ENCODE assay signal across 20 cellular contexts in genomic region chr14:35317820-35318219, GRCh38. TPM values are rescaled to one million over a fixed set of nuclear protein-coding genes. Genes with fewer than 3 reads are reported as not detected.
DNase-seq lines count a peak whose midpoint lies in the region; ATAC-seq lines count a peak whose summit lies in the region.
"Had no signal": no experiment of that assay in that cellular context is flagged by ENCODE, and none has a peak within 500 bp of the region (broad histone marks: within the 10 kb centered on the region; RNA-seq: fewer than 3 reads in every experiment).

No MANE protein-coding gene starts in this region.

- no peak for DNase-seq in activated T-cell treated with anti-CD3 and anti-CD28 coated beads, Interleukin-2, amount 50 U/mL, for 24 hours
- DNase-seq in activated T-cell treated with anti-CD3 and anti-CD28 coated beads for 4 hours, result no peak
- DNase-seq in activated naive CD8-positive, alpha-beta T cell treated with anti-CD3 and anti-CD28 coated beads for 36 hours, result no peak
- DNase-seq in stimulated activated naive CD8-positive, alpha-beta T cell treated with anti-CD3 and anti-CD28 coated beads, Interleukin-15, Interleukin-2, amounts not matched to agents 100 U/mL and 50 U/mL, for 24 hours, result no peak
- no peak for DNase-seq in stimulated activated effector memory CD8-positive, alpha-beta T cell treated with anti-CD3 and anti-CD28 coated beads, Interleukin-12 subunit alpha, Interleukin-12 subunit beta, amount 100 ng/mL, for 72 hours (ENCODE audit: low spot score in 2 of 2)
- DNase-seq in caudate nucleus (lab: John Stamatoyannopoulos, UW), result no peak
- DNase-seq: AML-193; Caco-2; Calu3; CD4-positive, alpha-beta T cell; CD8-positive, alpha-beta T cell; DMS79 treated with DMSO at 0.1 percent for 48 hours; GF-D8 had no signal

- H3K36me3 Mint-ChIP-seq in activated T-cell treated with anti-CD3 and anti-CD28 coated beads, Interleukin-2, amount 50 U/mL, for 24 hours (ENCODE audit: low read depth), result peaks cover 76% of the 10 kb centered on the region
- H3K36me3 Mint-ChIP-seq in activated naive CD8-positive, alpha-beta T cell, result peaks cover 6% of the 10 kb centered on the region
- peaks cover 27% of the 10 kb centered on the region for H3K36me3 Mint-ChIP-seq in activated naive CD8-positive, alpha-beta T cell treated with anti-CD3 and anti-CD28 coated beads for 36 hours
- H3K36me3 Mint-ChIP-seq in stimulated activated naive CD8-positive, alpha-beta T cell treated with anti-CD3 and anti-CD28 coated beads, Interleukin-15, Interleukin-2, amounts not matched to agents 100 ng/mL and 50 ng/mL, for 24 hours (ENCODE audit: low read depth), result peaks cover 60% of the 10 kb centered on the region
- peaks cover 72% of the 10 kb centered on the region for H3K36me3 Mint-ChIP-seq in stimulated activated effector memory CD8-positive, alpha-beta T cell treated with anti-CD3 and anti-CD28 coated beads, Interleukin-12 subunit alpha, Interleukin-12 subunit beta, amount 100 ng/mL, for 72 hours

- no peak overlapping the region for H3K27ac ChIP-seq in caudate nucleus (ENCODE audit: low read depth, low read length)
- H3K27ac ChIP-seq: 22Rv1; A549; BLaER1 treated with 17β-estradiol and CSF1 and Interleukin-3, amounts not matched to agents 10 nM and 100 nM; C4-2B had no signal

- H3K27ac Mint-ChIP-seq in activated T-cell treated with anti-CD3 and anti-CD28 coated beads, Interleukin-2, amount 50 U/mL, for 24 hours, result peak overlapping the region; percentile 47
- peak overlapping the region; percentile 50 for H3K27ac Mint-ChIP-seq in activated naive CD8-positive, alpha-beta T cell
- no peak overlapping the region for H3K27ac Mint-ChIP-seq in activated naive CD8-positive, alpha-beta T cell treated with anti-CD3 and anti-CD28 coated beads for 36 hours
- peak overlapping the region; percentile 16 for H3K27ac Mint-ChIP-seq in stimulated activated naive CD8-positive, alpha-beta T cell treated with anti-CD3 and anti-CD28 coated beads, Interleukin-15, Interleukin-2, amounts not matched to agents 100 ng/mL and 50 ng/mL, for 24 hours
- H3K27ac Mint-ChIP-seq in stimulated activated effector memory CD8-positive, alpha-beta T cell treated with anti-CD3 and anti-CD28 coated beads, Interleukin-12 subunit alpha, Interleukin-12 subunit beta, amount 100 ng/mL, for 72 hours, result peak overlapping the region; percentile 60
- H3K27ac Mint-ChIP-seq: B cell; CD4-positive, alpha-beta T cell; CD8-positive, alpha-beta T cell had no signal

- H3K4me1 Mint-ChIP-seq in activated T-cell treated with anti-CD3 and anti-CD28 coated beads, Interleukin-2, amount 50 U/mL, for 24 hours (ENCODE audit: low read depth), result peaks cover 19% of the 10 kb centered on the region
- peaks cover 21% of the 10 kb centered on the region for H3K4me1 Mint-ChIP-seq in activated naive CD8-positive, alpha-beta T cell (ENCODE audit: low read depth)
- peaks cover 22% of the 10 kb centered on the region for H3K4me1 Mint-ChIP-seq in activated naive CD8-positive, alpha-beta T cell treated with anti-CD3 and anti-CD28 coated beads for 36 hours
- H3K4me1 Mint-ChIP-seq in stimulated activated naive CD8-positive, alpha-beta T cell treated with anti-CD3 and anti-CD28 coated beads, Interleukin-15, Interleukin-2, amounts not matched to agents 100 ng/mL and 50 ng/mL, for 24 hours (ENCODE audit: low read depth), result peaks cover 18% of the 10 kb centered on the region
- peaks cover 11% of the 10 kb centered on the region for H3K4me1 Mint-ChIP-seq in stimulated activated effector memory CD8-positive, alpha-beta T cell treated with anti-CD3 and anti-CD28 coated beads, Interleukin-12 subunit alpha, Interleukin-12 subunit beta, amount 100 ng/mL, for 72 hours
- H3K4me1 Mint-ChIP-seq: B cell had no signal

- H3K9me3 Mint-ChIP-seq in activated T-cell treated with anti-CD3 and anti-CD28 coated beads, Interleukin-2, amount 50 U/mL, for 24 hours, result no peaks in the 10 kb centered on the region
- H3K9me3 Mint-ChIP-seq in activated naive CD8-positive, alpha-beta T cell (ENCODE audit: low read depth), result no peaks in the 10 kb centered on the region
- H3K9me3 Mint-ChIP-seq in activated naive CD8-positive, alpha-beta T cell treated with anti-CD3 and anti-CD28 coated beads for 36 hours, result no peaks in the 10 kb centered on the region
- no peaks in the 10 kb centered on the region for H3K9me3 Mint-ChIP-seq in stimulated activated naive CD8-positive, alpha-beta T cell treated with anti-CD3 and anti-CD28 coated beads, Interleukin-15, Interleukin-2, amounts not matched to agents 100 ng/mL and 50 ng/mL, for 24 hours
- H3K9me3 Mint-ChIP-seq in stimulated activated effector memory CD8-positive, alpha-beta T cell treated with anti-CD3 and anti-CD28 coated beads, Interleukin-12 subunit alpha, Interleukin-12 subunit beta, amount 100 ng/mL, for 72 hours, result no peaks in the 10 kb centered on the region
- H3K9me3 Mint-ChIP-seq: CD4-positive, alpha-beta T cell; CD8-positive, alpha-beta T cell had no signal

- no peak for ATAC-seq in stimulated activated naive CD8-positive, alpha-beta T cell treated with anti-CD3 and anti-CD28 coated beads, Interleukin-15, Interleukin-2, amounts not matched to agents 100 U/mL and 50 U/mL, for 24 hours
- ATAC-seq in stimulated activated effector memory CD8-positive, alpha-beta T cell treated with anti-CD3 and anti-CD28 coated beads, Interleukin-12 subunit alpha, Interleukin-12 subunit beta, amount 100 ng/mL, for 72 hours, result no peak
- ATAC-seq: A549; CD8-positive, alpha-beta T cell had no signal

- no peaks in the 10 kb centered on the region for H3K27me3 Mint-ChIP-seq in activated T-cell treated with anti-CD3 and anti-CD28 coated beads, Interleukin-2, amount 50 U/mL, for 24 hours
- H3K27me3 Mint-ChIP-seq in activated naive CD8-positive, alpha-beta T cell, result no peaks in the 10 kb centered on the region
- H3K27me3 Mint-ChIP-seq in activated naive CD8-positive, alpha-beta T cell treated with anti-CD3 and anti-CD28 coated beads for 36 hours, result no peaks in the 10 kb centered on the region
- no peaks in the 10 kb centered on the region for H3K27me3 Mint-ChIP-seq in stimulated activated naive CD8-positive, alpha-beta T cell treated with anti-CD3 and anti-CD28 coated beads, Interleukin-15, Interleukin-2, amounts not matched to agents 100 ng/mL and 50 ng/mL, for 24 hours
- H3K27me3 Mint-ChIP-seq: B cell; CD4-positive, alpha-beta T cell had no signal

- no peak overlapping the region for H3K4me3 Mint-ChIP-seq in activated T-cell treated with anti-CD3 and anti-CD28 coated beads, Interleukin-2, amount 50 U/mL, for 24 hours
- H3K4me3 Mint-ChIP-seq in activated naive CD8-positive, alpha-beta T cell, result no peak overlapping the region
- H3K4me3 Mint-ChIP-seq in activated naive CD8-positive, alpha-beta T cell treated with anti-CD3 and anti-CD28 coated beads for 36 hours, result no peak overlapping the region
- H3K4me3 Mint-ChIP-seq in stimulated activated naive CD8-positive, alpha-beta T cell treated with anti-CD3 and anti-CD28 coated beads, Interleukin-15, Interleukin-2, amounts not matched to agents 100 ng/mL and 50 ng/mL, for 24 hours, result no peak overlapping the region
- no peak overlapping the region for H3K4me3 Mint-ChIP-seq in stimulated activated effector memory CD8-positive, alpha-beta T cell treated with anti-CD3 and anti-CD28 coated beads, Interleukin-12 subunit alpha, Interleukin-12 subunit beta, amount 100 ng/mL, for 72 hours
- H3K4me3 Mint-ChIP-seq: B cell; CD4-positive, alpha-beta T cell; CD8-positive, alpha-beta T cell had no signal

RNA-seq across cellular contexts. Expression of gene PSMA6, which starts 25.6 kb away (rescaled TPM):
- 100 to 1,000 TPM; 401 to 404 TPM for total RNA-seq in activated naive CD8-positive, alpha-beta T cell treated with anti-CD3 and anti-CD28 coated beads for 36 hours
